ENCODE assay signal across 8 cellular contexts in genomic region chr1:113809651-113810602, GRCh38. TPM values are rescaled to one million over a fixed set of nuclear protein-coding genes. Genes with fewer than 3 reads are reported as not detected.
DNase-seq lines count a peak whose midpoint lies in the region; ATAC-seq, FAIRE-seq and TF ChIP-seq lines count a peak whose summit lies in the region.

No MANE protein-coding gene starts in this region.

- WGBS in A549 (ENCODE audit: missing lambda C conversion rate), result 22% methylated on average over 5 of the region's 5 CpGs
- WGBS in HepG2 (ENCODE audit: low lambda C conversion rate), result 27% methylated on average over 5 of the region's 5 CpGs

- peaks cover 55% of the 10 kb centered on the region for H3K4me1 Mint-ChIP-seq in activated naive CD8-positive, alpha-beta T cell (ENCODE audit: low read depth)

- H3K27me3 ChIP-seq in HAP-1 (ENCODE audit: low read depth) (no peaks in the 10 kb centered on the region), HepG2 (ENCODE audit: control insufficient read depth in 1 of 2, insufficient read depth in 2 of 2, low read length in 2 of 2) (no peaks in the 10 kb centered on the region; a peak in 1 of 5 replicates)

- TF ChIP-seq EP300 in A549 (IDR thresholded peaks at IDR 0.05), result no peak
- no peak for TF ChIP-seq EP300 in HepG2 (IDR thresholded peaks at IDR 0.05; ENCODE audit: low read depth in 2 of 2, low read length in 2 of 2)
- TF ChIP-seq EP300 in HepG2 (CRISPR knock-in tag; IDR thresholded peaks at IDR 0.05; ENCODE audit: borderline replicate concordance), result no peak

- CTCF ChIA-PET in A549 (lab: Yijun Ruan, JAX) (no interaction called here), HepG2 (lab: Yijun Ruan, JAX; ENCODE audit: low intra/inter-chr PET ratio, low total read pairs) (no interaction called here)

- DNase-seq in A549 (ENCODE audit: low read depth in 1 of 2, low spot score in 1 of 2) (peak in 1 of 2 experiments; percentile 24), HAP-1 (ENCODE audit: low spot score in 2 of 2) (peak in 1 of 2 experiments; percentile 36), HepG2 (ENCODE audit: low spot score) (peak; percentile 35), NCI-H2227 treated with DMSO at 0.1 percent for 48 hours (lab: John Stamatoyannopoulos, UW) (no peak), inferior parietal cortex (ENCODE audit: extremely low spot score) (no peak)
- DNase-seq in activated CD4-positive, alpha-beta T cell treated with anti-CD3 and anti-CD28 coated beads for 48 hours, result no peak

- H4K20me1 ChIP-seq in HepG2 (ENCODE audit: insufficient read depth, low read length), result peaks cover 31% of the 10 kb centered on the region

- in situ Hi-C loops in HAP-1 (cut with MboI; ENCODE audit: low sequenced_read_pairs), result no loop called here
- in situ Hi-C loops in HepG2 (cut with HindIII; ENCODE audit: extremely low pct_ligation_motif_present, low pct_unique_long_range_greater_than_20kb), result no loop called here

- H3K4me3 ChIP-seq in A549, result peak overlapping the region; percentile 90
- H3K4me3 ChIP-seq in HAP-1, result peak overlapping the region; percentile 83
- peak overlapping the region; percentile 76 to 99 (median 88) for H3K4me3 ChIP-seq in HepG2 (replicated peaks in 1 of 3; ENCODE audit: insufficient read depth in 1 of 3, low read depth in 2 of 3, low read length in 3 of 3)

- no peak for ATAC-seq in A549
- ATAC-seq in HepG2, result no peak
- no peak for ATAC-seq in GM21367 (IDR thresholded peaks at IDR 0.05; ENCODE audit: unreplicated experiment)

- POLR2A ChIA-PET in A549 (lab: Yijun Ruan, JAX), result no interaction called here
- POLR2A ChIA-PET in HepG2 (lab: Yijun Ruan, JAX), result no interaction called here

- no peak for FAIRE-seq in A549 (lab: Jason Lieb, UNC)
- FAIRE-seq in HepG2 (lab: Jason Lieb, UNC), result no peak

- no peaks in the 10 kb centered on the region for H3K9me3 ChIP-seq in A549
- H3K9me3 ChIP-seq in HAP-1, result no peaks in the 10 kb centered on the region
- no peaks in the 10 kb centered on the region for H3K9me3 ChIP-seq in HepG2 (ENCODE audit: low read length)

- H3K36me3 Mint-ChIP-seq in activated naive CD8-positive, alpha-beta T cell, result peaks cover 7% of the 10 kb centered on the region

- no peaks in the 10 kb centered on the region for H3K36me3 ChIP-seq in HAP-1 (replicated peaks)
- peaks cover 0 to 4% of the 10 kb centered on the region in 2 experiments; a peak in 1 of 5 replicates for H3K36me3 ChIP-seq in HepG2 (replicated peaks in 1 of 2; ENCODE audit: control insufficient read depth in 1 of 2, insufficient read depth in 2 of 2, low read length in 2 of 2)

- H3K4me2 ChIP-seq in A549 (peak overlapping the region; percentile 78), HepG2 (ENCODE audit: low read depth, low read length) (peak overlapping the region; percentile 78)

- TF ChIP-seq POLR2A in A549 (IDR thresholded peaks at IDR 0.05; ENCODE audit: low read length), result no peak
- no peak for TF ChIP-seq POLR2A in HepG2 (IDR thresholded peaks at IDR 0.05; ENCODE audit: insufficient read depth in 1 of 2, low read depth in 2 of 2, low read length in 2 of 2)

- H3K9ac ChIP-seq in HepG2 (ENCODE audit: insufficient read depth, low read depth, low read length), result peak overlapping the region; percentile 94; the same call in 1 of the 2 replicates

- H3K9me3 Mint-ChIP-seq in activated naive CD8-positive, alpha-beta T cell (ENCODE audit: low read depth), result no peaks in the 10 kb centered on the region

- no peaks in the 10 kb centered on the region for H3K27me3 Mint-ChIP-seq in activated naive CD8-positive, alpha-beta T cell

- H2AFZ ChIP-seq in HepG2 (ENCODE audit: low read length), result no peak overlapping the region

- peaks cover 68% of the 10 kb centered on the region for H3K79me2 ChIP-seq in HepG2 (ENCODE audit: insufficient read depth, low read length)

- peak overlapping the region; percentile 22 for H3K27ac Mint-ChIP-seq in activated naive CD8-positive, alpha-beta T cell

- H3K4me3 Mint-ChIP-seq in activated naive CD8-positive, alpha-beta T cell, result peak overlapping the region; percentile 98

- intact Hi-C loops in HepG2 (cut with micrococcal nuclease; ENCODE audit: unreplicated experiment), result no loop called here

- TF ChIP-seq CTCF in A549 (IDR thresholded peaks at IDR 0.05) (no peak), HepG2 (CRISPR knock-in tag; IDR thresholded peaks at IDR 0.05) (no peak)

- TF ChIP-seq RAD21 in A549 (conservative IDR thresholded peaks at IDR 0.05 in 1 of 2, IDR thresholded peaks at IDR 0.05 in 1 of 2), result no peak
- TF ChIP-seq RAD21 in HepG2 (CRISPR knock-in tag; IDR thresholded peaks at IDR 0.05), result no peak

- H3K4me1 ChIP-seq in A549 (peaks cover 28% of the 10 kb centered on the region), HAP-1 (peaks cover 16% of the 10 kb centered on the region), HepG2 (ENCODE audit: insufficient read depth, low read length) (peaks cover 42% of the 10 kb centered on the region)

- peak overlapping the region in 1 of 2 experiments; percentile 55; a peak in 3 of 6 replicates for H3K27ac ChIP-seq in A549
- no peak overlapping the region for H3K27ac ChIP-seq in HepG2 (ENCODE audit: extremely low read length, insufficient read depth, low read length)

- BruUV-seq in HepG2 (replicated peaks; lab: Mats Ljungman, UMichigan), result no TSS peak

TF ChIP-seq in HepG2, 621 proteins besides CTCF, POLR2A, EP300 and RAD21 (continues in another document):
- TF ChIP-seq ZNF724P (CRISPR knock-in tag; IDR thresholded peaks at IDR 0.05; ENCODE audit: borderline replicate concordance) (no peak), SYNCRIP (IDR thresholded peaks at IDR 0.05; ENCODE audit: insufficient read depth, low read depth, low read length) (no peak), ZNF121 (CRISPR knock-in tag; IDR thresholded peaks at IDR 0.05) (peak; percentile 91), FOXK2 (IDR thresholded peaks at IDR 0.05) (peak; percentile 34; the same call in 1 of the 2 replicates)

RNA-seq across cellular contexts. Expression of gene RSBN1, which starts 2.3 kb away (rescaled TPM):
- polyA plus RNA-seq in A549 (2011; rRNA removed), result 8.8 and 9.7 TPM in 2 replicates
- 1.8 and 2.4 TPM in 2 replicates for polyA plus RNA-seq in A549 (2012; cell fraction: cytosol; rRNA removed)
- 1.9 and 2.1 TPM in 2 replicates for polyA plus RNA-seq in A549 (2012; cell fraction: nucleus; rRNA removed)
- 2.9 to 3.0 TPM (median 2.9 TPM) in 3 replicates for polyA plus RNA-seq in A549 (2017; fragmentation: RNase III; extraction: RNeasy Plus Mini Kit Qiagen cat#74134 plus additional on column Dnase treatment)
- 8.0 and 9.0 TPM in 2 replicates for polyA minus RNA-seq in A549 (2011; rRNA and poly(A)+ RNA removed)
- total RNA-seq in HepG2 (2016; rRNA removed; fragmentation: Illumina TruSeq; extraction: Trizol), result 10.4 and 13.6 TPM in 2 replicates
- 1.2 and 1.3 TPM in 2 replicates for total RNA-seq in HepG2 (2016; cell fraction: cytosol; rRNA removed; fragmentation: Illumina TruSeq; extraction: Trizol; ENCODE audit: low read depth)
- total RNA-seq in HepG2 (2016; cell fraction: insoluble cytoplasmic fraction; rRNA removed; fragmentation: Illumina TruSeq; extraction: Trizol), result 9.9 and 15.2 TPM in 2 replicates
- total RNA-seq in HepG2 (2016; cell fraction: membrane; rRNA removed; fragmentation: Illumina TruSeq; extraction: Trizol), result 2.7 and 3.1 TPM in 2 replicates
- 9.1 TPM in 2 replicates for total RNA-seq in HepG2 (2016; cell fraction: nucleus; rRNA removed; fragmentation: Illumina TruSeq; extraction: Trizol)
- 6.3 and 8.3 TPM in 2 replicates for polyA plus RNA-seq in HepG2 (2011; rRNA removed)
- 3.2 and 4.8 TPM in 2 replicates for polyA plus RNA-seq in HepG2 (2011; cell fraction: cytosol; rRNA removed)
- polyA plus RNA-seq in HepG2 (2011; cell fraction: nucleus; rRNA removed), result 5.5 and 7.9 TPM in 2 replicates
- polyA plus RNA-seq in HepG2 (2012), result 5.8 and 8.9 TPM in 2 replicates
- 0.36 and 0.58 TPM in 2 replicates for polyA plus RNA-seq in HepG2 (2016; cell fraction: cytosol; fragmentation: Illumina TruSeq; extraction: Trizol; ENCODE audit: low read depth)
- 6.3 and 7.1 TPM in 2 replicates for polyA plus RNA-seq in HepG2 (2016; cell fraction: insoluble cytoplasmic fraction; fragmentation: Illumina TruSeq; extraction: Trizol; ENCODE audit: low read depth)
- 0.86 and 1.1 TPM in 2 replicates for polyA plus RNA-seq in HepG2 (2016; cell fraction: membrane; fragmentation: Illumina TruSeq; extraction: Trizol; ENCODE audit: low read depth)
- 9.1 and 9.7 TPM in 2 replicates for polyA plus RNA-seq in HepG2 (2016; cell fraction: nucleus; fragmentation: Illumina TruSeq; extraction: Trizol; ENCODE audit: insufficient read depth, low read depth)
- 6.5 and 15.8 TPM in 2 replicates for polyA minus RNA-seq in HepG2 (2011; rRNA and poly(A)+ RNA removed; ENCODE audit: low replicate concordance)
- 17.4 and 18.9 TPM in 2 replicates for polyA minus RNA-seq in HepG2 (2011; cell fraction: cytosol; rRNA and poly(A)+ RNA removed)
- 20.1 and 31.0 TPM in 2 replicates for polyA minus RNA-seq in HepG2 (2011; cell fraction: nucleus; rRNA and poly(A)+ RNA removed)

RNA-seq across cellular contexts. Expression of gene PHTF1, which starts 50.6 kb away (rescaled TPM):
- polyA plus RNA-seq in A549 (2011; rRNA removed), result 11.9 and 17.0 TPM in 2 replicates
- 6.3 and 6.8 TPM in 2 replicates for polyA plus RNA-seq in A549 (2012; cell fraction: cytosol; rRNA removed)
- 6.5 and 10.2 TPM in 2 replicates for polyA plus RNA-seq in A549 (2012; cell fraction: nucleus; rRNA removed)
- polyA plus RNA-seq in A549 (2017; fragmentation: RNase III; extraction: RNeasy Plus Mini Kit Qiagen cat#74134 plus additional on column Dnase treatment), result 13.7 to 17.1 TPM (median 15.8 TPM) in 3 replicates
- polyA minus RNA-seq in A549 (2011; rRNA and poly(A)+ RNA removed), result 9.5 and 11.7 TPM in 2 replicates
- 15.3 and 19.7 TPM in 2 replicates for total RNA-seq in HepG2 (2016; rRNA removed; fragmentation: Illumina TruSeq; extraction: Trizol)
- total RNA-seq in HepG2 (2016; cell fraction: cytosol; rRNA removed; fragmentation: Illumina TruSeq; extraction: Trizol; ENCODE audit: low read depth), result 6.2 and 6.4 TPM in 2 replicates
- total RNA-seq in HepG2 (2016; cell fraction: insoluble cytoplasmic fraction; rRNA removed; fragmentation: Illumina TruSeq; extraction: Trizol), result 17.4 and 17.7 TPM in 2 replicates
- 14.0 and 17.1 TPM in 2 replicates for total RNA-seq in HepG2 (2016; cell fraction: membrane; rRNA removed; fragmentation: Illumina TruSeq; extraction: Trizol)
- total RNA-seq in HepG2 (2016; cell fraction: nucleus; rRNA removed; fragmentation: Illumina TruSeq; extraction: Trizol), result 21.1 and 24.3 TPM in 2 replicates
- polyA plus RNA-seq in HepG2 (2011; rRNA removed), result 5.0 and 5.7 TPM in 2 replicates
- 2.9 and 3.6 TPM in 2 replicates for polyA plus RNA-seq in HepG2 (2011; cell fraction: cytosol; rRNA removed)
- 8.5 and 9.2 TPM in 2 replicates for polyA plus RNA-seq in HepG2 (2011; cell fraction: nucleus; rRNA removed)
- polyA plus RNA-seq in HepG2 (2012), result 6.1 and 6.6 TPM in 2 replicates
- 2.7 and 4.4 TPM in 2 replicates for polyA plus RNA-seq in HepG2 (2016; cell fraction: cytosol; fragmentation: Illumina TruSeq; extraction: Trizol; ENCODE audit: low read depth)
- 10.9 and 12.2 TPM in 2 replicates for polyA plus RNA-seq in HepG2 (2016; cell fraction: insoluble cytoplasmic fraction; fragmentation: Illumina TruSeq; extraction: Trizol; ENCODE audit: low read depth)
- polyA plus RNA-seq in HepG2 (2016; cell fraction: membrane; fragmentation: Illumina TruSeq; extraction: Trizol; ENCODE audit: low read depth), result 7.7 and 8.2 TPM in 2 replicates
- 25.8 and 27.4 TPM in 2 replicates for polyA plus RNA-seq in HepG2 (2016; cell fraction: nucleus; fragmentation: Illumina TruSeq; extraction: Trizol; ENCODE audit: insufficient read depth, low read depth)
- polyA minus RNA-seq in HepG2 (2011; rRNA and poly(A)+ RNA removed; ENCODE audit: low replicate concordance), result 7.0 and 22.6 TPM in 2 replicates
- 3.7 and 5.4 TPM in 2 replicates for polyA minus RNA-seq in HepG2 (2011; cell fraction: cytosol; rRNA and poly(A)+ RNA removed)
- 27.8 and 30.0 TPM in 2 replicates for polyA minus RNA-seq in HepG2 (2011; cell fraction: nucleus; rRNA and poly(A)+ RNA removed)

Comparison
In these comparisons a context has a peak if more than half of its experiments do, and no peak if none do; other contexts are left out.
1. Of the 38 proteins assayed by ChIP-seq in both HepG2 and A549: peak only in HepG2: FOSL2; only in A549: none; in both: none; in neither: 37.